Comparison of ENCODE assay signal across 8 cellular contexts in genomic region chr3:159929181-159929893, GRCh38. TPM values are rescaled to one million over a fixed set of nuclear protein-coding genes. Genes with fewer than 3 reads are reported as not detected.
DNase-seq lines count a peak whose midpoint lies in the region; ATAC-seq and TF ChIP-seq lines count a peak whose summit lies in the region.

No MANE protein-coding gene starts in this region.

- peaks cover 2% of the 10 kb centered on the region for H3K27me3 Mint-ChIP-seq in activated CD4-positive, alpha-beta T cell treated with anti-CD3 and anti-CD28 coated beads, Interleukin-2, amount 10 ng/mL, durations not matched to agents 7 days and 5 days

- H3K27ac Mint-ChIP-seq in activated CD4-positive, alpha-beta T cell treated with anti-CD3 and anti-CD28 coated beads, Interleukin-2, amount 10 ng/mL, durations not matched to agents 7 days and 5 days = peak overlapping the region; percentile 63

- CTCF ChIA-PET in activated CD4-positive, alpha-beta T cell treated with anti-CD3 and anti-CD28 coated beads, Interleukin-2, amount 10 ng/mL, durations not matched to agents 7 days and 5 days (lab: Charles Lee) = interaction anchor here (1.2 to 1.3 kb wide), 2 partner anchors 12 to 82 kb away, joined by 3 read pairs; no protein-coding TSS in a partner anchor
- CTCF ChIA-PET in HEK293 (lab: Yijun Ruan, JAX) = interaction anchor here (0.9 to 2.0 kb wide), 5 partner anchors 12 to 77 kb away, joined by 3 to 6 read pairs (median 5); no protein-coding TSS in a partner anchor

- peaks cover 11% of the 10 kb centered on the region for H3K9me3 Mint-ChIP-seq in activated CD4-positive, alpha-beta T cell treated with anti-CD3 and anti-CD28 coated beads, Interleukin-2, amount 10 ng/mL, durations not matched to agents 7 days and 5 days

- H3K4me1 ChIP-seq in HEK293 (ENCODE audit: control insufficient read depth, insufficient read depth, low read length) (no peaks in the 10 kb centered on the region), mucosa of descending colon (ENCODE audit: low read depth) (peaks cover 9% of the 10 kb centered on the region)

- no peaks in the 10 kb centered on the region for H3K9me3 ChIP-seq in HEK293 (ENCODE audit: control insufficient read depth, insufficient read depth, low read depth, low read length)
- H3K9me3 ChIP-seq in mucosa of descending colon = peaks cover 7% of the 10 kb centered on the region

- peak; percentile 96 for ATAC-seq in mucosa of descending colon

- no peak overlapping the region for H3K4me3 ChIP-seq in HEK293 (ENCODE audit: low read depth, low read length)
- no peak overlapping the region for H3K4me3 ChIP-seq in mucosa of descending colon

- H3K27ac ChIP-seq in HEK293 (ENCODE audit: extremely low read depth, low read depth, low read length) = no peak overlapping the region

- H3K36me3 ChIP-seq in HEK293 (ENCODE audit: control insufficient read depth in 2 of 2, insufficient read depth in 1 of 2, low read length in 2 of 2) (no peaks in the 10 kb centered on the region), mucosa of descending colon (ENCODE audit: low read depth) (no peaks in the 10 kb centered on the region)

- TF ChIP-seq CTCF in HEK293 (tag by site-specific recombination; IDR thresholded peaks at IDR 0.05) (0 out of 2 replicates have a peak, but pooled peaks have one; percentile 7), mucosa of descending colon (IDR thresholded peaks at IDR 0.05) (peak; percentile 27)

- POLR2A ChIA-PET in activated CD4-positive, alpha-beta T cell treated with anti-CD3 and anti-CD28 coated beads, Interleukin-2, amount 10 ng/mL, durations not matched to agents 7 days and 5 days (lab: Charles Lee) = no interaction called here
- POLR2A ChIA-PET in HEK293 (lab: Yijun Ruan, JAX) = no interaction called here

- peaks cover 3% of the 10 kb centered on the region for H3K36me3 Mint-ChIP-seq in activated CD4-positive, alpha-beta T cell treated with anti-CD3 and anti-CD28 coated beads, Interleukin-2, amount 10 ng/mL, durations not matched to agents 7 days and 5 days (ENCODE audit: low read depth)

- DNase-seq in activated CD4-positive, alpha-beta T cell treated with anti-CD3 and anti-CD28 coated beads, Interleukin-2, amount 10 ng/mL, durations not matched to agents 7 days and 5 days = peak; percentile 12
- DNase-seq in activated CD4-positive, alpha-beta T cell treated with anti-CD3 and anti-CD28 coated beads for 48 hours = no peak
- DNase-seq in MV-4-11 (lab: John Stamatoyannopoulos, UW) (peak; percentile 94), cerebellar cortex (ENCODE audit: low spot score) (peak; percentile 9), mucosa of descending colon (peak in 2 of 3 donors; percentile 34 to 56), NCI-H2029 treated with DMSO at 0.1 percent for 48 hours (lab: John Stamatoyannopoulos, UW) (no peak)
- no peak for DNase-seq in stimulated activated CD4-positive, alpha-beta T cell treated with anti-CD3 and anti-CD28 coated beads, Interleukin-4, amount 100 ng/mL, for 24 hours

- intact Hi-C loops in mucosa of descending colon (cut with DNase I, micrococcal nuclease) = no loop called here

- no peak overlapping the region for H3K4me3 Mint-ChIP-seq in activated CD4-positive, alpha-beta T cell treated with anti-CD3 and anti-CD28 coated beads, Interleukin-2, amount 10 ng/mL, durations not matched to agents 7 days and 5 days

- H3K4me1 Mint-ChIP-seq in activated CD4-positive, alpha-beta T cell treated with anti-CD3 and anti-CD28 coated beads, Interleukin-2, amount 10 ng/mL, durations not matched to agents 7 days and 5 days = peaks cover 14% of the 10 kb centered on the region

TF ChIP-seq in HEK293, 187 proteins besides CTCF, POLR2A, EP300 and RAD21:
- TF ChIP-seq, protein P1, sequence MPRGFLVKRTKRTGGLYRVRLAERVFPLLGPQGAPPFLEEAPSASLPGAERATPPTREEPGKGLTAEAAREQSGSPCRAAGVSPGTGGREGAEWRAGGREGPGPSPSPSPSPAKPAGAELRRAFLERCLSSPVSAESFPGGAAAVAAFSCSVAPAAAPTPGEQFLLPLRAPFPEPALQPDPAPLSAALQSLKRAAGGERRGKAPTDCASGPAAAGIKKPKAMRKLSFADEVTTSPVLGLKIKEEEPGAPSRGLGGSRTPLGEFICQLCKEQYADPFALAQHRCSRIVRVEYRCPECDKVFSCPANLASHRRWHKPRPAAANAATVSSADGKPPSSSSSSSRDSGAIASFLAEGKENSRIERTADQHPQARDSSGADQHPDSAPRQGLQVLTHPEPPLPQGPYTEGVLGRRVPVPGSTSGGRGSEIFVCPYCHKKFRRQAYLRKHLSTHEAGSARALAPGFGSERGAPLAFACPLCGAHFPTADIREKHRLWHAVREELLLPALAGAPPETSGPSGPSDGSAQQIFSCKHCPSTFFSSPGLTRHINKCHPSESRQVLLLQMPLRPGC (tag by site-specific recombination; IDR thresholded peaks at IDR 0.05) = no peak
- TF ChIP-seq, protein P2, sequence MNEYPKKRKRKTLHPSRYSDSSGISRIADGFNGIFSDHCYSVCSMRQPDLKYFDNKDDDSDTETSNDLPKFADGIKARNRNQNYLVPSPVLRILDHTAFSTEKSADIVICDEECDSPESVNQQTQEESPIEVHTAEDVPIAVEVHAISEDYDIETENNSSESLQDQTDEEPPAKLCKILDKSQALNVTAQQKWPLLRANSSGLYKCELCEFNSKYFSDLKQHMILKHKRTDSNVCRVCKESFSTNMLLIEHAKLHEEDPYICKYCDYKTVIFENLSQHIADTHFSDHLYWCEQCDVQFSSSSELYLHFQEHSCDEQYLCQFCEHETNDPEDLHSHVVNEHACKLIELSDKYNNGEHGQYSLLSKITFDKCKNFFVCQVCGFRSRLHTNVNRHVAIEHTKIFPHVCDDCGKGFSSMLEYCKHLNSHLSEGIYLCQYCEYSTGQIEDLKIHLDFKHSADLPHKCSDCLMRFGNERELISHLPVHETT (tag by site-specific recombination; IDR thresholded peaks at IDR 0.05) = no peak
- 0 out of 2 replicates have a peak, but pooled peaks have one; percentile 19 for TF ChIP-seq ZNF18 (tag by site-specific recombination; IDR thresholded peaks at IDR 0.05)

RNA-seq across cellular contexts. Expression of gene IL12A, which starts 59.3 kb away (rescaled TPM):
- total RNA-seq in activated CD4-positive, alpha-beta T cell treated with anti-CD3 and anti-CD28 coated beads, Interleukin-2, amount 10 ng/mL, durations not matched to agents 7 days and 5 days = under 1 TPM in 1 of 2 experiments, not detected in 1; 0.17 TPM
- 1 to 10 TPM in 1 of 3 donors, under 1 TPM in 2; 0.23 to 2.3 (median 0.27) TPM for total RNA-seq in mucosa of descending colon

Comparison
In these comparisons a context has a peak if more than half of its experiments do, and no peak if none do; other contexts are left out.
1. DNase-seq: peak in activated CD4-positive, alpha-beta T cell treated with anti-CD3 and anti-CD28 coated beads, Interleukin-2, amount 10 ng/mL, durations not matched to agents 7 days and 5 days (single experiment), MV-4-11 (single experiment), cerebellar cortex (single experiment) and mucosa of descending colon (2 of 3); none in activated CD4-positive, alpha-beta T cell treated with anti-CD3 and anti-CD28 coated beads for 48 hours (single experiment), NCI-H2029 treated with DMSO at 0.1 percent for 48 hours (single experiment) and stimulated activated CD4-positive, alpha-beta T cell treated with anti-CD3 and anti-CD28 coated beads, Interleukin-4, amount 100 ng/mL, for 24 hours (single experiment).